In genomic region chr19:48842744-48843162, GRCh38 we compare ENCODE assay signal across 8 cellular contexts. TPM values are rescaled to one million over a fixed set of nuclear protein-coding genes. Genes with fewer than 3 reads are reported as not detected.
DNase-seq lines count a peak whose midpoint lies in the region; ATAC-seq and TF ChIP-seq lines count a peak whose summit lies in the region.

No MANE protein-coding gene starts in this region.

- H3K27me3 Mint-ChIP-seq in CD8-positive, alpha-beta memory T cell, result no peaks in the 10 kb centered on the region
- H3K27me3 Mint-ChIP-seq in osteocyte (ENCODE audit: unreplicated experiment), result no peaks in the 10 kb centered on the region

- TF ChIP-seq CTCF in HL-60 (IDR thresholded peaks at IDR 0.05; ENCODE audit: insufficient read depth, low read length), result peak; percentile 68
- peak; percentile 79 for TF ChIP-seq CTCF in OCI-LY1 (IDR thresholded peaks at IDR 0.05; ENCODE audit: low read length)
- peak in 3 of 4 experiments; percentile 76 to 84 (median 81) for TF ChIP-seq CTCF in gastroesophageal sphincter (IDR thresholded peaks at IDR 0.05)
- TF ChIP-seq CTCF in osteocyte (IDR thresholded peaks at IDR 0.05), result peak; percentile 85

- H2AFZ ChIP-seq in OCI-LY1 (ENCODE audit: low read length), result no peak overlapping the region

- H3K9me3 ChIP-seq in CD8-positive, alpha-beta memory T cell (ENCODE audit: low read length), result no peaks in the 10 kb centered on the region
- no peaks in the 10 kb centered on the region for H3K9me3 ChIP-seq in OCI-LY1 (ENCODE audit: low read length)
- H3K9me3 ChIP-seq in gastroesophageal sphincter, result no peaks in the 10 kb centered on the region

- peak overlapping the region in 1 of 8 donors; percentile 90 for H3K27ac Mint-ChIP-seq in CD8-positive, alpha-beta memory T cell
- no peak overlapping the region for H3K27ac Mint-ChIP-seq in osteocyte (ENCODE audit: unreplicated experiment)

- POLR2A ChIA-PET in CD8-positive, alpha-beta memory T cell (lab: Charles Lee), result interaction anchor here (0.6 to 1.3 kb wide), 3 partner anchors 54 to 125 kb away, joined by 3 to 15 read pairs (median 3); no protein-coding TSS in a partner anchor

- CTCF ChIA-PET in CD8-positive, alpha-beta memory T cell (lab: Charles Lee), result interaction anchor here (1.0 to 7.2 kb wide), 31 partner anchors 10 to 353 kb away, joined by 3 to 67 read pairs (median 4); partner anchors contain the start of genes BCAT2, CA11 and PPP1R15A

- H3K27ac ChIP-seq in CD8-positive, alpha-beta memory T cell (ENCODE audit: low read depth, low read length), result no peak overlapping the region
- H3K27ac ChIP-seq in HL-60 (replicated peaks) (no peak overlapping the region), OCI-LY1 (ENCODE audit: low read depth, low read length, poor library complexity, severe bottlenecking) (no peak overlapping the region), gastroesophageal sphincter (no peak overlapping the region)

- peaks cover 2 to 5% (median 5%) of the 10 kb centered on the region in 3 donors for H3K4me1 Mint-ChIP-seq in CD8-positive, alpha-beta memory T cell
- no peaks in the 10 kb centered on the region for H3K4me1 Mint-ChIP-seq in osteocyte (ENCODE audit: unreplicated experiment)

- no peak overlapping the region for H3K4me3 Mint-ChIP-seq in CD8-positive, alpha-beta memory T cell
- H3K4me3 Mint-ChIP-seq in osteocyte (ENCODE audit: unreplicated experiment), result no peak overlapping the region

- H3K4me3 ChIP-seq in CD8-positive, alpha-beta memory T cell (ENCODE audit: low read length), result no peak overlapping the region
- H3K4me3 ChIP-seq in HL-60 (replicated peaks; ENCODE audit: insufficient read depth, low read length) (no peak overlapping the region), OCI-LY1 (ENCODE audit: low read depth, low read length, poor library complexity, severe bottlenecking) (no peak overlapping the region), gastroesophageal sphincter (no peak overlapping the region)

- no peaks in the 10 kb centered on the region for H3K36me3 ChIP-seq in CD8-positive, alpha-beta memory T cell (ENCODE audit: insufficient read depth, low read length)
- H3K36me3 ChIP-seq in OCI-LY1 (ENCODE audit: insufficient read depth, low read length) (no peaks in the 10 kb centered on the region), gastroesophageal sphincter (peaks cover 0 to 52% of the 10 kb centered on the region in 2 donors)

- TF ChIP-seq EP300 in gastroesophageal sphincter (IDR thresholded peaks at IDR 0.05), result no peak

- H3K4me1 ChIP-seq in CD8-positive, alpha-beta memory T cell (ENCODE audit: insufficient read depth, low read length), result no peaks in the 10 kb centered on the region
- H3K4me1 ChIP-seq in OCI-LY1 (ENCODE audit: insufficient read depth, low read length, severe bottlenecking), result no peaks in the 10 kb centered on the region
- no peaks in the 10 kb centered on the region for H3K4me1 ChIP-seq in gastroesophageal sphincter

- no peak overlapping the region for H3K9ac ChIP-seq in OCI-LY1 (ENCODE audit: low read length)

- no peak for TF ChIP-seq POLR2A in gastroesophageal sphincter (IDR thresholded peaks at IDR 0.05)

- H4K20me1 ChIP-seq in OCI-LY1 (ENCODE audit: insufficient read depth, low read length), result no peaks in the 10 kb centered on the region

- no peaks in the 10 kb centered on the region for H3K36me3 Mint-ChIP-seq in CD8-positive, alpha-beta memory T cell
- peaks cover 8% of the 10 kb centered on the region for H3K36me3 Mint-ChIP-seq in osteocyte (ENCODE audit: unreplicated experiment)

- peak; percentile 44 for ATAC-seq in gastroesophageal sphincter
- ATAC-seq in HG03097 (IDR thresholded peaks at IDR 0.05; ENCODE audit: low FRiP score, unreplicated experiment), result no peak
- no peak for ATAC-seq in GM19467 (IDR thresholded peaks at IDR 0.05; ENCODE audit: unreplicated experiment)

- no peak overlapping the region for H3K4me2 ChIP-seq in OCI-LY1 (ENCODE audit: low read length)

- no peaks in the 10 kb centered on the region for H3K79me2 ChIP-seq in OCI-LY1 (ENCODE audit: insufficient read depth, low read length)

- WGBS in gastroesophageal sphincter (ENCODE audit: low coverage in 1 of 2), 2 donors, result 36 to 60% methylated on average over 1 to 2 of the region's 2 CpGs

- H3K27me3 ChIP-seq in CD8-positive, alpha-beta memory T cell (ENCODE audit: insufficient read depth, low read length, poor library complexity, severe bottlenecking), result no peaks in the 10 kb centered on the region
- no peaks in the 10 kb centered on the region for H3K27me3 ChIP-seq in HL-60 (ENCODE audit: insufficient read depth, poor library complexity, severe bottlenecking)
- H3K27me3 ChIP-seq in OCI-LY1 (ENCODE audit: insufficient read depth, low read length), result no peaks in the 10 kb centered on the region
- H3K27me3 ChIP-seq in gastroesophageal sphincter, result no peaks in the 10 kb centered on the region

- H3K9me2 ChIP-seq in OCI-LY1 (ENCODE audit: low read depth, low read length), result no peaks in the 10 kb centered on the region

- peak; percentile 6 to 58 (median 49) for DNase-seq in CD8-positive, alpha-beta memory T cell
- DNase-seq in HL-60 (ENCODE audit: low read depth in 1 of 2, low spot score in 1 of 2), result peak in 1 of 2 experiments; percentile 33
- DNase-seq in activated effector memory CD4-positive, alpha-beta T cell treated with anti-CD3 and anti-CD28 coated beads, Interleukin-2, amount 50 U/mL, for 16 hours, result peak; percentile 72
- no peak for DNase-seq in osteocyte (ENCODE audit: extremely low spot score, unreplicated experiment)

- no peaks in the 10 kb centered on the region for H3K9me3 Mint-ChIP-seq in CD8-positive, alpha-beta memory T cell
- no peaks in the 10 kb centered on the region for H3K9me3 Mint-ChIP-seq in osteocyte (ENCODE audit: unreplicated experiment)

- no peaks in the 10 kb centered on the region for H3F3A ChIP-seq in OCI-LY1 (ENCODE audit: insufficient read depth, low read length)

RNA-seq across cellular contexts. Expression of gene HSD17B14, which starts 6.5 kb away (rescaled TPM):
- total RNA-seq in CD8-positive, alpha-beta memory T cell, result under 1 TPM; 0.18 to 0.37 TPM
- polyA plus RNA-seq in CD8-positive, alpha-beta memory T cell, result 1.1 TPM
- total RNA-seq in gastroesophageal sphincter (10 to 100 TPM in 2 of 4 donors, 1 to 10 TPM in 2; 5.3 to 12.5 (median 8.2) TPM), osteocyte (23.9 and 29.1 TPM in 2 replicates)

RNA-seq across cellular contexts. Expression of gene PLEKHA4, which starts 25.7 kb away (rescaled TPM):
- 1 to 10 TPM; 2.5 to 4.1 TPM for total RNA-seq in CD8-positive, alpha-beta memory T cell
- 2.7 TPM for polyA plus RNA-seq in CD8-positive, alpha-beta memory T cell
- 10 to 100 TPM; 11.4 to 29.2 (median 18.1) TPM for total RNA-seq in gastroesophageal sphincter
- total RNA-seq in osteocyte, result 31.0 and 40.0 TPM in 2 replicates

RNA-seq across cellular contexts. Expression of gene PPP1R15A, which starts 29.5 kb away (rescaled TPM):
- 10 to 100 TPM; 67.1 to 69.3 TPM for total RNA-seq in CD8-positive, alpha-beta memory T cell
- polyA plus RNA-seq in CD8-positive, alpha-beta memory T cell, result 159 TPM
- total RNA-seq in gastroesophageal sphincter, result 10 to 100 TPM; 53.9 to 70.0 (median 60.9) TPM
- 96.5 and 118 TPM in 2 replicates for total RNA-seq in osteocyte

RNA-seq across cellular contexts. Expression of gene BCAT2, which starts 31.9 kb away (rescaled TPM):
- total RNA-seq in CD8-positive, alpha-beta memory T cell, result 10 to 100 TPM; 61.9 to 62.6 TPM
- polyA plus RNA-seq in CD8-positive, alpha-beta memory T cell, result 31.8 TPM
- 10 to 100 TPM; 46.6 to 77.8 (median 57.8) TPM for total RNA-seq in gastroesophageal sphincter
- total RNA-seq in osteocyte, result 48.5 and 50.5 TPM in 2 replicates

RNA-seq across cellular contexts. Expression of gene TULP2, which starts 55.8 kb away (rescaled TPM):
- total RNA-seq in CD8-positive, alpha-beta memory T cell, result not detected
- not detected for polyA plus RNA-seq in CD8-positive, alpha-beta memory T cell
- 1 to 10 TPM in 1 of 4 donors, not detected in 3; 2.0 TPM for total RNA-seq in gastroesophageal sphincter
- not detected in 2 replicates for total RNA-seq in osteocyte

Comparison
In these comparisons a context has a peak if more than half of its experiments do, and no peak if none do; other contexts are left out.
1. RNA of gene HSD17B14, which starts 6.5 kb away (total RNA-seq): 23.9 to 29.1 TPM in osteocyte and 5.3 to 12.5 TPM in gastroesophageal sphincter; 0.18 to 0.37 TPM in CD8-positive, alpha-beta memory T cell; every median in the first group is over 4 times any median in the second.
2. Peak in every context shown above with its lines, with median percentiles within 50 percentile points of each other: CTCF ChIP-seq.